In the genomic region with DNA sequence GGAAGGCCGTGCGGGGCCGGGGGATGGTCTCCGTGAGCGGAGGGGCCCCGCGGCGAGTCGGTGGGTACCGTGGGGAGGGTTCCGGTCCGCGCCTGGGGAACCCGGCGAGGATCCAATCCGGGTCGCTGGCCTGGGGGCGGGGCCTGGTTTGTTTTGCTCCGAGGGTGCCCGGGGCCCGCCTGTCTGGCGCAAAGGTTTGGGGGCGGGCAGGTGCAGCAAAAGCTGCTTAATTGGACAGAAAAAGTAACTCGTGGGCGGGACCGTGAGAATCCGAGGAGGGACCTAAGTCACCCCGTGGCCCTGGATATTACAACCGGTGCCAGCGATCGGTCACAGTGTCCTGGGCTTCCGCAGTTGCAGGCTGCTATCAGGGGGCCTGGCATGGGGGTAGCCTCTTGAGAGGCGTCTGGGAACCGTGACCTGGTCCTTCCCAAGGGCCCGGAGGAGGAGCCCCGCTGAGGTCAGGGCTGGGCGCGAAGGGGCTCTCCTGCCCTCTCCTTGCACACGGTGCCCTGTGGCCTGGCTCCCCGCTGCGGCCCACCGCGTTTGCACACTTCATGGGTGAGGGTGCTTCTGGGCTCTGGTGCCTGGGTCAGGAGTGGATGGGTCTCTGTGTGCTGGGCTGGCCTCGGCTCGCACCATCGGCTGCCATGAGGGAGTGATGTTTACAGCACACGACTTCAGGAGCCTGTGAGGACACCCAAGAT, we compare ENCODE assay signal across 8 cellular contexts. TPM values are rescaled to one million over a fixed set of nuclear protein-coding genes. Genes with fewer than 3 reads are reported as not detected.
DNase-seq lines count a peak whose midpoint lies in the region; ATAC-seq and TF ChIP-seq lines count a peak whose summit lies in the region.

No MANE protein-coding gene starts in this region.

- ATAC-seq in GM21717 (IDR thresholded peaks at IDR 0.05; ENCODE audit: unreplicated experiment): peak; percentile 47
- ATAC-seq in foreskin keratinocyte: peak; percentile 60

- H3K4me3 ChIP-seq in neutrophil (ENCODE audit: low read depth in 1 of 2, low read length in 1 of 2): peak overlapping the region; percentile 91 to 94

- peaks cover 29% of the 10 kb centered on the region for H3K36me3 ChIP-seq in neutrophil

- H3K27ac ChIP-seq in foreskin keratinocyte (peak overlapping the region; percentile 33), neutrophil (peak overlapping the region; percentile 100), substantia nigra (ENCODE audit: low read depth, low read length, poor library complexity, severe bottlenecking) (peak overlapping the region; percentile 43)

- H3K9me3 ChIP-seq in neutrophil: no peaks in the 10 kb centered on the region

- TF ChIP-seq CTCF in foreskin keratinocyte (conservative IDR thresholded peaks at IDR 0.05) (no peak), neutrophil (IDR thresholded peaks at IDR 0.05) (no peak)

- no peaks in the 10 kb centered on the region for H3K27me3 ChIP-seq in foreskin keratinocyte
- no peaks in the 10 kb centered on the region for H3K27me3 ChIP-seq in neutrophil

- H3K4me1 ChIP-seq in foreskin keratinocyte (no peaks in the 10 kb centered on the region), neutrophil (ENCODE audit: control insufficient read depth in 1 of 2, insufficient read depth in 1 of 2, low read depth in 1 of 2, low read length in 1 of 2) (peaks cover 50 to 60% of the 10 kb centered on the region in 2 experiments)

- DNase-seq in DMS79 (lab: John Stamatoyannopoulos, UW) (peak; percentile 17), KG1 (lab: John Stamatoyannopoulos, UW) (peak; percentile 80), SIG-M5 treated with dmso at 0.1 percent for 504 hours (lab: John Stamatoyannopoulos, UW; ENCODE audit: unreplicated experiment) (peak; percentile 84), activated gamma-delta T cell (lab: John Stamatoyannopoulos, UW) (peak; percentile 87), foreskin keratinocyte (peak in 1 of 2 donors; percentile 66), substantia nigra (lab: John Stamatoyannopoulos, UW) (peak in 31 of 49 donors; percentile 11 to 82 (median 59))

RNA-seq across cellular contexts. Expression of gene PNPLA2, which starts 1.4 kb away (rescaled TPM):
- total RNA-seq in foreskin keratinocyte: 11.4 and 14.4 TPM in 2 replicates
- polyA plus RNA-seq in foreskin keratinocyte: 22.2 and 22.9 TPM in 2 replicates

RNA-seq across cellular contexts. Expression of gene CRACR2B, which starts 7.6 kb away (rescaled TPM):
- total RNA-seq in foreskin keratinocyte: 0.71 and 1.4 TPM in 2 replicates
- polyA plus RNA-seq in foreskin keratinocyte: 1.2 and 2.1 TPM in 2 replicates

RNA-seq across cellular contexts. Expression of gene RPLP2, which starts 10.3 kb away (rescaled TPM):
- total RNA-seq in foreskin keratinocyte: 1,720 and 1,859 TPM in 2 replicates
- polyA plus RNA-seq in foreskin keratinocyte: 1,939 and 2,010 TPM in 2 replicates

RNA-seq across cellular contexts. Expression of gene CD151, which starts 12.7 kb away (rescaled TPM):
- 390 and 399 TPM in 2 replicates for total RNA-seq in foreskin keratinocyte
- polyA plus RNA-seq in foreskin keratinocyte: 547 and 553 TPM in 2 replicates

RNA-seq across cellular contexts. Expression of gene PIDD1, which starts 15.1 kb away (rescaled TPM):
- total RNA-seq in foreskin keratinocyte: 6.6 and 6.8 TPM in 2 replicates
- polyA plus RNA-seq in foreskin keratinocyte: 9.3 and 10.2 TPM in 2 replicates

Comparison
In these comparisons a context has a peak if more than half of its experiments do, and no peak if none do; other contexts are left out.
1. H3K27ac ChIP-seq: peak in every context shown above with its lines; median percentile 100 in neutrophil; 43 in substantia nigra; 33 in foreskin keratinocyte.